In the genomic region with DNA sequence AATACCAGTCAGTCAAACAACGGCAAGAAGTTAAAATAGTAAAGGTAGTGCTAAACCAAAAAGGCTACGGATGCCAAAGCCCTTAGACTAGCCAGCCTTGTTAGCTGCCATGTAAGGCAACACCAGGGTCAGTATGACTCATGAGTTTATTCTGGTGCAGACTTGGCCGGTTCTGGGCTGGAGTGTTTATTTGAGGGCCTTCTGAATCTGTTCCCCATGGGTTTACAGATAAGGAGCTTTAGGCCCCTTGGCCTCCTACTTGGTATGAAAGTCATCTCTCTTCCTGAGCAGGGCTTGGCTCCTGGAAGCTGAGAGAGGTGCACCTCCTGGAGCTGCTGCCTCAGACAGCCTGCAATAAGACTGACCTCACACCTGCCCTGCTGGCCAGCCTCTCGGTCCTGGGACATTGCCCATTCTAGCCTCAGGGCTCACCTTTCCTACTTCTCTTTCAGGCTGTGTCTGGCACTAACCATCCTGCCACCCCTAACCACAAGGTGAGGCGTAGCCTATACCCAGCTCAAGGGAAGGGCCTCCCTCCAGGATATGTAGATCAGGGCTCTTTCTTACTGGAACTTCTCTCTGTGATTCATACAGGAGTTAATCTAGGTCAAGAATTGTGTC, we compare ENCODE assay signal across 1 cellular context.
TF ChIP-seq lines count a peak whose summit lies in the region.

No MANE protein-coding gene starts in this region.

TF ChIP-seq in H1, 55 proteins besides CTCF, POLR2A, EP300 and RAD21:
- no peak for TF ChIP-seq RNF2 (IDR thresholded peaks at IDR 0.05; ENCODE audit: borderline replicate concordance, low read depth, low read length, missing control alignments, poor library complexity, severe bottlenecking)
- no peak for TF ChIP-seq RBBP5 (IDR thresholded peaks at IDR 0.05; ENCODE audit: borderline replicate concordance, low read depth, low read length)
- TF ChIP-seq SUZ12 (IDR thresholded peaks at IDR 0.05; ENCODE audit: low read length), result no peak
- no peak for TF ChIP-seq CTBP2 (IDR thresholded peaks at IDR 0.05; ENCODE audit: borderline replicate concordance, insufficient read depth, insufficient read length, low read length)
- peak; percentile 13; the same call in 1 of the 2 replicates for TF ChIP-seq JUND (IDR thresholded peaks at IDR 0.05; ENCODE audit: low read length)
- TF ChIP-seq SRF (IDR thresholded peaks at IDR 0.05; ENCODE audit: low read depth, low read length), result 0 out of 2 replicates have a peak, but pooled peaks have one; percentile 25
